In genomic region chr3:12062605-12063004, GRCh38 we compare ENCODE assay signal across 9 cellular contexts. TPM values are rescaled to one million over a fixed set of nuclear protein-coding genes. Genes with fewer than 3 reads are reported as not detected.
"Had no signal": no experiment of that assay in that cellular context is flagged by ENCODE, and none has a peak within 500 bp of the region (broad histone marks: within the 10 kb centered on the region; RNA-seq: fewer than 3 reads in every experiment).

No MANE protein-coding gene starts in this region.

- H3K27ac ChIP-seq: HL-60 had no signal

- DNase-seq: H9, HCEC 1CT, KG1 had no signal

- H3K4me3 ChIP-seq: GM23338 had no signal

- H2AFZ ChIP-seq: GM23338 had no signal

- H3K4me2 ChIP-seq: GM23338 had no signal

- FAIRE-seq: H1, H54 had no signal

- ATAC-seq: GM23338 had no signal

RNA-seq across cellular contexts. Expression of gene SYN2, which starts 58.4 kb away (rescaled TPM):
- total RNA-seq: HT1080 had no signal
- polyA plus RNA-seq: IgD-negative memory B cell had no signal
